ENCODE assay signal across 16 cellular contexts in the genomic region with DNA sequence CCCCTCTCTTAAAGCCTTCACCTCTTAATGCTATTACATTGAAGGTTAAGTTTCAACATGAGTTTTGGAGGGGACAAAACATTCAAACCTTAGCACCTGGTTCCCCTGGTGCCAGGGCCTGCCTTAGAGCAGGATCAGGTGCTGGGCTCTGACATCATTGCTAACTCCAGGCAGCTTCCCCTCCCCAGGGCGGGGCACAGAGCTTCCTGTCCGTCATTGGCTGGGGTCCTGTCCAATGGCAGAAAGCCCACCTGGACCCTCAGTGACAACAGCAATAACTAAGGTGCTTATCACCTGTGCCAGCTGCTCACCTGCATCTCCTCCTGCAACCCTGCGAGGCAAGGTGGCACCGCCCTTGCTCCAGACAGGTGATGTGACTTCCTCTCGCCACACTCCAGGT.
"Had no signal": no experiment of that assay in that cellular context is flagged by ENCODE, and none has a peak within 500 bp of the region (broad histone marks: within the 10 kb centered on the region; RNA-seq: fewer than 3 reads in every experiment).

No MANE protein-coding gene starts in this region.

- H3K36me3 ChIP-seq: ascending aorta, breast epithelium, lower lobe of right lung, right atrium auricular region, suprapubic skin had no signal

- DNase-seq: activated B cell treated with CpG ODN at 0.5 μM for 24 hours; activated CD4-positive, alpha-beta T cell treated with anti-CD3 and anti-CD28 coated beads for 48 hours; activated CD8-positive, alpha-beta memory T cell treated with anti-CD3 and anti-CD28 coated beads, Interleukin-2, amount 50 U/mL, for 48 hours; activated naive CD4-positive, alpha-beta T cell treated with anti-CD3 and anti-CD28 coated beads for 36 hours; dermis blood vessel endothelial cell; effector memory CD8-positive, alpha-beta T cell; left colon; lower lobe of right lung; midbrain; stimulated activated CD4-positive, alpha-beta T cell treated with anti-CD3 and anti-CD28 coated beads, Interleukin-15, amount 100 ng/mL, for 24 hours; T-helper 2 cell had no signal

- H3K4me3 ChIP-seq: ascending aorta, breast epithelium, lower lobe of right lung, right atrium auricular region, suprapubic skin had no signal

- H3K4me1 ChIP-seq: ascending aorta, breast epithelium, lower lobe of right lung, right atrium auricular region, suprapubic skin had no signal

- H3K9me3 ChIP-seq: lower lobe of right lung, suprapubic skin had no signal

- H3K27ac ChIP-seq: ascending aorta, breast epithelium, epithelial cell of prostate, lower lobe of right lung, right atrium auricular region, suprapubic skin had no signal

- H3K27me3 ChIP-seq: ascending aorta, right atrium auricular region, suprapubic skin had no signal
